Comparison of ENCODE assay signal across 22 cellular contexts in the genomic region with DNA sequence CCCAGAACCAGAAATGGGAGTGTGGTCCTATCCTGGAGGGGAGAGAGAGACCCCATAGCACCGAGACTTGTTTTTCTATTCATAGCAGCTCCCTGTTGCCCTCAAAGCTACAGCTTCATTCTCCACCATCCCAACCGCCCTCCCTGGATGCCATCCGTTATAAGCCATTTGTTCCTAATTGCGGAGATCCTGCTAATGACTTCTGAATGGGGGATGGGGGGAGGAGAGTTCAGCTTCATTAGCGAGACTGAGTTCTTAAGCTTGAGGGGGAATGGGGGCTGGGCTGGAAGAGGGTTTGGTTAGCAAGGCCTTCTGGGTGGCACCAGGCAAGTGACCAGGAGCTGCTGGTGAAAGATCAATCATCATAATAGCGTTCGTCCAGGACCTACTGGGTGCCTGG.
"Had no signal": no experiment of that assay in that cellular context is flagged by ENCODE, and none has a peak within 500 bp of the region (broad histone marks: within the 10 kb centered on the region; RNA-seq: fewer than 3 reads in every experiment).

No MANE protein-coding gene starts in this region.

- H3K27me3 ChIP-seq: brain microvascular endothelial cell, MG63, Peyer's patch had no signal

- DNase-seq: activated CD4-positive, alpha-beta T cell treated with anti-CD3 and anti-CD28 coated beads for 48 hours; activated CD4-positive, alpha-beta T cell treated with anti-CD3 and anti-CD28 coated beads, Interleukin-2, amount 50 U/mL, for 4 hours; activated CD4-positive, CD25-positive, alpha-beta regulatory T cell treated with anti-CD3 and anti-CD28 coated beads, Interleukin-2, amount 50 U/mL, for 72 hours; activated CD8-positive, alpha-beta memory T cell treated with anti-CD3 and anti-CD28 coated beads, Interleukin-2, amount 10 ng/mL, durations not matched to agents 7 days and 5 days; activated gamma-delta T cell; activated naive CD4-positive, alpha-beta T cell treated with anti-CD3 and anti-CD28 coated beads for 36 hours; activated T-cell treated with anti-CD3 and anti-CD28 coated beads, Interleukin-2, amount 50 U/mL, for 4 hours; brain microvascular endothelial cell; cerebellar nuclear complex; MG63; NCI-H1105; NCI-H1436; NCI-H1694 treated with DMSO at 0.1 percent for 48 hours; NCI-H2081; NCI-H524; NCI-H748 treated with DMSO at 0.1 percent for 48 hours; Peyer's patch; SHP77 treated with DMSO at 0.1 percent for 48 hours had no signal

- H3K9me3 Mint-ChIP-seq: activated naive CD4-positive, alpha-beta T cell treated with anti-CD3 and anti-CD28 coated beads for 36 hours; activated T-cell treated with anti-CD3 and anti-CD28 coated beads, Interleukin-2, amount 50 U/mL, for 4 hours; T-helper 1 cell treated with Interleukin-12 subunit alpha and Interleukin-12 subunit beta and Interleukin-4 antibody, amounts not matched to agents 30 μg/mL and 1 μg/mL, for 36 hours; WTC11 had no signal

- H3K36me3 Mint-ChIP-seq: activated CD8-positive, alpha-beta memory T cell treated with anti-CD3 and anti-CD28 coated beads, Interleukin-2, amount 10 ng/mL, durations not matched to agents 7 days and 5 days; WTC11 had no signal

- H3K9ac ChIP-seq: KMS-11 had no signal

- H3K27ac Mint-ChIP-seq: activated CD8-positive, alpha-beta memory T cell treated with anti-CD3 and anti-CD28 coated beads, Interleukin-2, amount 10 ng/mL, durations not matched to agents 7 days and 5 days; activated naive CD4-positive, alpha-beta T cell treated with anti-CD3 and anti-CD28 coated beads for 36 hours; activated naive CD8-positive, alpha-beta T cell; T-helper 1 cell treated with Interleukin-12 subunit alpha and Interleukin-12 subunit beta and Interleukin-4 antibody, amounts not matched to agents 30 μg/mL and 1 μg/mL, for 36 hours; WTC11 had no signal

- ATAC-seq: activated CD8-positive, alpha-beta memory T cell treated with anti-CD3 and anti-CD28 coated beads, Interleukin-2, amount 10 ng/mL, durations not matched to agents 7 days and 5 days; activated T-cell treated with anti-CD3 and anti-CD28 coated beads, Interleukin-2, amount 50 U/mL, for 4 hours; WTC11 had no signal

- H3K4me2 ChIP-seq: KMS-11 had no signal

- H3K4me3 Mint-ChIP-seq: activated CD8-positive, alpha-beta memory T cell treated with anti-CD3 and anti-CD28 coated beads, Interleukin-2, amount 10 ng/mL, durations not matched to agents 7 days and 5 days; activated naive CD4-positive, alpha-beta T cell treated with anti-CD3 and anti-CD28 coated beads for 36 hours; activated naive CD8-positive, alpha-beta T cell; activated T-cell treated with anti-CD3 and anti-CD28 coated beads, Interleukin-2, amount 50 U/mL, for 4 hours; T-helper 1 cell treated with Interleukin-12 subunit alpha and Interleukin-12 subunit beta and Interleukin-4 antibody, amounts not matched to agents 30 μg/mL and 1 μg/mL, for 36 hours; WTC11 had no signal

- H3K4me3 ChIP-seq: MG63, Peyer's patch had no signal

- H3K27ac ChIP-seq: brain microvascular endothelial cell, KMS-11, Peyer's patch had no signal

- H3K4me1 Mint-ChIP-seq: activated CD8-positive, alpha-beta memory T cell treated with anti-CD3 and anti-CD28 coated beads, Interleukin-2, amount 10 ng/mL, durations not matched to agents 7 days and 5 days had no signal

- H3K36me3 ChIP-seq: MG63 had no signal

- H3K27me3 Mint-ChIP-seq: activated naive CD8-positive, alpha-beta T cell had no signal

- H3K9me3 ChIP-seq: MG63, Peyer's patch had no signal
